In genomic region chr9:87684627-87685204, GRCh38 we compare ENCODE assay signal across 8 cellular contexts. TPM values are rescaled to one million over a fixed set of nuclear protein-coding genes. Genes with fewer than 3 reads are reported as not detected.
A peak's percentile ranks its signal among the peaks of the same experiment; 100 is the strongest.
DNase-seq lines count a peak whose midpoint lies in the region; ATAC-seq and TF ChIP-seq lines count a peak whose summit lies in the region.

No MANE protein-coding gene starts in this region.

- no peak overlapping the region for H2AK9ac ChIP-seq in IMR-90 (replicated peaks; ENCODE audit: low read depth, low read length, poor library complexity)

- BruUV-seq in IMR-90 (replicated peaks; lab: Mats Ljungman, UMichigan): no TSS peak

- dilution Hi-C loops in IMR-90 (cut with HindIII; ENCODE audit: low sequenced_read_pairs, unreplicated experiment): no loop called here

- H3K4me3 ChIP-seq in AG10803 (ENCODE audit: low read length): no peak overlapping the region
- no peak overlapping the region for H3K4me3 ChIP-seq in IMR-90 (ENCODE audit: insufficient read depth, low read depth, low read length)
- H3K4me3 ChIP-seq in liver (ENCODE audit: low read depth in 1 of 3, low read length in 3 of 3): no peak overlapping the region

- no peak for TF ChIP-seq POLR2A in IMR-90 (IDR thresholded peaks at IDR 0.05; ENCODE audit: low read depth, low read length)

- peak overlapping the region; percentile 47 for H2AFZ ChIP-seq in IMR-90 (replicated peaks; ENCODE audit: low read length, poor library complexity)

- H3K4me2 ChIP-seq in IMR-90 (ENCODE audit: low read depth, low read length): no peak overlapping the region

- POLR2A ChIA-PET in IMR-90 (lab: Charles Lee; ENCODE audit: unreplicated experiment): no interaction called here

- no peak overlapping the region for H2BK20ac ChIP-seq in IMR-90 (ENCODE audit: low read depth, low read length)

- no peaks in the 10 kb centered on the region for H3K9me3 ChIP-seq in IMR-90 (ENCODE audit: control insufficient read depth, insufficient read depth, low read length)
- H3K9me3 ChIP-seq in liver (ENCODE audit: control insufficient read depth in 4 of 4, low read length in 3 of 4): no peaks in the 10 kb centered on the region

- H2BK5ac ChIP-seq in IMR-90 (ENCODE audit: low read depth, low read length, poor library complexity, severe bottlenecking): no peak overlapping the region

- no peak overlapping the region for H3K27ac ChIP-seq in IMR-90 (ENCODE audit: insufficient read depth, low read length)
- H3K27ac ChIP-seq in caudate nucleus (ENCODE audit: low read depth, low read length): peak overlapping the region; percentile 63
- peak overlapping the region; percentile 26 to 33 for H3K27ac ChIP-seq in liver (ENCODE audit: low read depth in 1 of 2, low read length in 2 of 2)

- no peak overlapping the region for H3K4ac ChIP-seq in IMR-90 (ENCODE audit: low read depth, low read length)

- CTCF ChIA-PET in IMR-90 (lab: Yijun Ruan, JAX): interaction anchor here (0.7 to 2.4 kb wide), 10 partner anchors 11 to 337 kb away, joined by 3 to 13 read pairs (median 6); no protein-coding TSS in a partner anchor

- no peak overlapping the region for H3K14ac ChIP-seq in IMR-90 (replicated peaks; ENCODE audit: low read depth, low read length)

- no peak overlapping the region for H2BK120ac ChIP-seq in IMR-90 (ENCODE audit: low read depth, low read length)

- H3K36me3 ChIP-seq in IMR-90 (ENCODE audit: control insufficient read depth, insufficient read depth, low read length) (no peaks in the 10 kb centered on the region), liver (ENCODE audit: control insufficient read depth in 4 of 4, insufficient read depth in 3 of 4, low read depth in 1 of 4, low read length in 3 of 4) (peaks cover 0 to 28% (median 6%) of the 10 kb centered on the region in 4 donors)

- intact Hi-C loops in IMR-90 (cut with micrococcal nuclease): loop anchor here (1.0 to 2.0 kb wide), 2 partner anchors 40 to 129 kb away; no protein-coding TSS in a partner anchor

- in situ Hi-C loops in IMR-90 (cut with MboI; ENCODE audit: low sequenced_read_pairs): loop anchor here (25.0 kb wide), 2 partner anchors 353 to 1328 kb away; no protein-coding TSS in a partner anchor

- H3K4me1 ChIP-seq in IMR-90 (ENCODE audit: control insufficient read depth, insufficient read depth, low read length): peaks cover 4% of the 10 kb centered on the region
- peaks cover 0 to 33% (median 16%) of the 10 kb centered on the region in 4 donors for H3K4me1 ChIP-seq in liver (ENCODE audit: control insufficient read depth in 4 of 4, insufficient read depth in 4 of 4, low read length in 3 of 4)

- 20% methylated on average over 6 of the region's 11 CpGs; no CpG with 5 or more reads in 1 of the 2 experiments for WGBS in IMR-90 (ENCODE audit: extremely low coverage in 2 of 2, insufficient read length in 1 of 2), 2 experiments
- WGBS in liver: 37% methylated on average over 11 of the region's 11 CpGs

- no peak overlapping the region for H4K91ac ChIP-seq in IMR-90 (ENCODE audit: insufficient read depth, low read depth, low read length)

- H3K9ac ChIP-seq in IMR-90 (ENCODE audit: low read depth, low read length) (no peak overlapping the region), liver (ENCODE audit: low read depth in 1 of 2, low read length in 2 of 2) (no peak overlapping the region)

- H2BK15ac ChIP-seq in IMR-90 (ENCODE audit: low read depth, low read length): no peak overlapping the region

- H4K5ac ChIP-seq in IMR-90 (ENCODE audit: low read depth, low read length): no peak overlapping the region

- no peak overlapping the region for H4K8ac ChIP-seq in IMR-90 (ENCODE audit: low read depth in 2 of 2, low read length in 2 of 2)

- no peaks in the 10 kb centered on the region for H3K79me1 ChIP-seq in IMR-90 (ENCODE audit: low read depth in 1 of 2, low read length in 2 of 2)

- DNase-seq in AG10803 (ENCODE audit: low read depth): peak; percentile 19
- DNase-seq in IMR-90: peak; percentile 24
- peak in 26 of 61 donors; percentile 16 to 59 (median 28) for DNase-seq in caudate nucleus (lab: John Stamatoyannopoulos, UW)
- DNase-seq in activated CD4-positive, alpha-beta T cell treated with anti-CD3 and anti-CD28 coated beads, Interleukin-2, amount 50 U/mL, for 4 hours: no peak
- no peak for DNase-seq in activated CD4-positive, alpha-beta T cell treated with anti-CD3 and anti-CD28 coated beads for 1 hour
- DNase-seq in SKM-1 treated with dmso at 0.1 percent for 144 hours (lab: John Stamatoyannopoulos, UW; ENCODE audit: unreplicated experiment): no peak

- ATAC-seq in IMR-90 (ENCODE audit: low read depth) (peak; percentile 40; the same call in 1 of the 2 replicates), HG02840 (IDR thresholded peaks at IDR 0.05; ENCODE audit: low FRiP score, unreplicated experiment) (no peak)

- H2AK5ac ChIP-seq in IMR-90 (ENCODE audit: low read depth, low read length): no peak overlapping the region

- H3K27me3 ChIP-seq in IMR-90 (ENCODE audit: control insufficient read depth, insufficient read depth, low read length) (peaks cover 2% of the 10 kb centered on the region), liver (ENCODE audit: control insufficient read depth in 4 of 4, insufficient read depth in 4 of 4, low read length in 3 of 4) (no peaks in the 10 kb centered on the region)

- no peaks in the 10 kb centered on the region for H4K20me1 ChIP-seq in IMR-90 (ENCODE audit: insufficient read depth, low read length)

- H3K9me1 ChIP-seq in IMR-90 (ENCODE audit: insufficient read depth, low read length): no peaks in the 10 kb centered on the region

- no peak overlapping the region for H3K23ac ChIP-seq in IMR-90 (ENCODE audit: low read depth, low read length)

- H3K56ac ChIP-seq in IMR-90 (ENCODE audit: extremely low read depth, insufficient read depth, low read length): no peak overlapping the region

- TF ChIP-seq CTCF in AG10803 (conservative IDR thresholded peaks at IDR 0.05; ENCODE audit: low read length) (peak; percentile 80), IMR-90 (conservative IDR thresholded peaks at IDR 0.05; ENCODE audit: low read depth, low read length) (peak; percentile 70), liver (IDR thresholded peaks at IDR 0.05; ENCODE audit: low read depth, low read length, missing input control) (peak; percentile 76)

- TF ChIP-seq RAD21 in IMR-90 (IDR thresholded peaks at IDR 0.05; ENCODE audit: low read length) (peak; percentile 68), liver (IDR thresholded peaks at IDR 0.05) (peak; percentile 78 to 83)

- no peak overlapping the region for H3K18ac ChIP-seq in IMR-90 (ENCODE audit: low read depth, low read length)

TF ChIP-seq in IMR-90, 13 proteins besides CTCF, POLR2A, EP300 and RAD21:
- TF ChIP-seq MAZ (IDR thresholded peaks at IDR 0.05; ENCODE audit: borderline replicate concordance, low read depth, low read length) (no peak), SMC3 (IDR thresholded peaks at IDR 0.05; ENCODE audit: low read depth, low read length) (peak; percentile 84)

TF ChIP-seq in liver, 16 proteins besides CTCF, POLR2A, EP300 and RAD21 (continues in another document):
- TF ChIP-seq ATF3 (IDR thresholded peaks at IDR 0.05): no peak
- TF ChIP-seq SP1 (IDR thresholded peaks at IDR 0.05): no peak
- no peak for TF ChIP-seq JUND (IDR thresholded peaks at IDR 0.05)
- TF ChIP-seq FOXA1 (IDR thresholded peaks at IDR 0.05): no peak
- no peak for TF ChIP-seq HNF4A (conservative IDR thresholded peaks at IDR 0.05)
- no peak for TF ChIP-seq EGR1 (IDR thresholded peaks at IDR 0.05; ENCODE audit: low read depth in 2 of 2)
- no peak for TF ChIP-seq NR2F2 (IDR thresholded peaks at IDR 0.05)
- no peak for TF ChIP-seq FOXA2 (IDR thresholded peaks at IDR 0.05)
- no peak for TF ChIP-seq ZBTB33 (IDR thresholded peaks at IDR 0.05)
- TF ChIP-seq GABPA (IDR thresholded peaks at IDR 0.05 in 1 of 2, conservative IDR thresholded peaks at IDR 0.05 in 1 of 2): no peak
- TF ChIP-seq HNF4G (IDR thresholded peaks at IDR 0.05): no peak
- no peak for TF ChIP-seq RXRA (IDR thresholded peaks at IDR 0.05)
- no peak for TF ChIP-seq MAX (IDR thresholded peaks at IDR 0.05)

RNA-seq across cellular contexts. Expression of gene CTSL, which starts 41.2 kb away (rescaled TPM):
- 57.0 and 89.7 TPM in 2 replicates for total RNA-seq in IMR-90 (2012; rRNA removed)
- 104 and 112 TPM in 2 replicates for polyA plus RNA-seq in IMR-90 (2012; rRNA removed)
- 45.3 and 56.3 TPM in 2 replicates for polyA plus RNA-seq in IMR-90 (2012; cell fraction: cytosol; rRNA removed)
- 13.5 and 55.6 TPM in 2 replicates for polyA plus RNA-seq in IMR-90 (2012; cell fraction: nucleus; rRNA removed; ENCODE audit: low replicate concordance)
- total RNA-seq in liver: 100 to 1,000 TPM; 156 to 193 TPM
- polyA plus RNA-seq in liver: 100 to 1,000 TPM; 167 to 210 TPM

Comparison
In these comparisons a context has a peak if more than half of its experiments do, and no peak if none do; other contexts are left out.
1. DNase-seq: peak in AG10803 (single experiment) and IMR-90 (single experiment); none in activated CD4-positive, alpha-beta T cell treated with anti-CD3 and anti-CD28 coated beads, Interleukin-2, amount 50 U/mL, for 4 hours (0 of 2), activated CD4-positive, alpha-beta T cell treated with anti-CD3 and anti-CD28 coated beads for 1 hour (single experiment) and SKM-1 treated with dmso at 0.1 percent for 144 hours (single experiment).
2. Peak in every context shown above with its lines, with median percentiles within 50 percentile points of each other: CTCF ChIP-seq.